Comparison of ENCODE assay signal across 2 cellular contexts in genomic region chr14:80992580-80992979, GRCh38.
A peak's percentile ranks its signal among the peaks of the same experiment; 100 is the strongest.
TF ChIP-seq lines count a peak whose summit lies in the region.

No MANE protein-coding gene starts in this region.

TF ChIP-seq in liver, 16 proteins besides CTCF, POLR2A, EP300 and RAD21:
- peak; percentile 11 for TF ChIP-seq FOXA2 (IDR thresholded peaks at IDR 0.05)
- peak; percentile 45 to 72 for TF ChIP-seq RXRA (IDR thresholded peaks at IDR 0.05)
- TF ChIP-seq SP1 (IDR thresholded peaks at IDR 0.05), result peak; percentile 49
- TF ChIP-seq, protein P1, sequence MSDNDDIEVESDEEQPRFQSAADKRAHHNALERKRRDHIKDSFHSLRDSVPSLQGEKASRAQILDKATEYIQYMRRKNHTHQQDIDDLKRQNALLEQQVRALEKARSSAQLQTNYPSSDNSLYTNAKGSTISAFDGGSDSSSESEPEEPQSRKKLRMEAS (IDR thresholded peaks at IDR 0.05), result peak; percentile 36
- TF ChIP-seq HNF4A (conservative IDR thresholded peaks at IDR 0.05), result peak; percentile 94 to 96
- TF ChIP-seq TAF1 (conservative IDR thresholded peaks at IDR 0.05), result no peak
- TF ChIP-seq ATF3 (IDR thresholded peaks at IDR 0.05), result no peak
- no peak for TF ChIP-seq EGR1 (IDR thresholded peaks at IDR 0.05; ENCODE audit: low read depth in 2 of 2)
- TF ChIP-seq, protein P2, sequence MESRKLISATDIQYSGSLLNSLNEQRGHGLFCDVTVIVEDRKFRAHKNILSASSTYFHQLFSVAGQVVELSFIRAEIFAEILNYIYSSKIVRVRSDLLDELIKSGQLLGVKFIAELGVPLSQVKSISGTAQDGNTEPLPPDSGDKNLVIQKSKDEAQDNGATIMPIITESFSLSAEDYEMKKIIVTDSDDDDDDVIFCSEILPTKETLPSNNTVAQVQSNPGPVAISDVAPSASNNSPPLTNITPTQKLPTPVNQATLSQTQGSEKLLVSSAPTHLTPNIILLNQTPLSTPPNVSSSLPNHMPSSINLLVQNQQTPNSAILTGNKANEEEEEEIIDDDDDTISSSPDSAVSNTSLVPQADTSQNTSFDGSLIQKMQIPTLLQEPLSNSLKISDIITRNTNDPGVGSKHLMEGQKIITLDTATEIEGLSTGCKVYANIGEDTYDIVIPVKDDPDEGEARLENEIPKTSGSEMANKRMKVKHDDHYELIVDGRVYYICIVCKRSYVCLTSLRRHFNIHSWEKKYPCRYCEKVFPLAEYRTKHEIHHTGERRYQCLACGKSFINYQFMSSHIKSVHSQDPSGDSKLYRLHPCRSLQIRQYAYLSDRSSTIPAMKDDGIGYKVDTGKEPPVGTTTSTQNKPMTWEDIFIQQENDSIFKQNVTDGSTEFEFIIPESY (IDR thresholded peaks at IDR 0.05), result peak; percentile 46
- peak; percentile 63 to 81 for TF ChIP-seq JUND (IDR thresholded peaks at IDR 0.05)
- TF ChIP-seq YY1 (IDR thresholded peaks at IDR 0.05), result no peak
- peak; percentile 44 for TF ChIP-seq NR2F2 (IDR thresholded peaks at IDR 0.05)
- no peak for TF ChIP-seq REST (IDR thresholded peaks at IDR 0.05)
- TF ChIP-seq GABPA (IDR thresholded peaks at IDR 0.05 in 1 of 2, conservative IDR thresholded peaks at IDR 0.05 in 1 of 2), result peak in 1 of 2 donors; percentile 44
- peak; percentile 72 for TF ChIP-seq HNF4G (IDR thresholded peaks at IDR 0.05)
- no peak for TF ChIP-seq FOXA1 (IDR thresholded peaks at IDR 0.05)

TF ChIP-seq in HepG2, 621 proteins besides CTCF, POLR2A, EP300 and RAD21:
- no peak for TF ChIP-seq ZNF773 (CRISPR knock-in tag; IDR thresholded peaks at IDR 0.05; ENCODE audit: borderline replicate concordance)
- TF ChIP-seq JARID2 (CRISPR knock-in tag; IDR thresholded peaks at IDR 0.05; ENCODE audit: insufficient replicate concordance), result no peak
- TF ChIP-seq, protein P3, sequence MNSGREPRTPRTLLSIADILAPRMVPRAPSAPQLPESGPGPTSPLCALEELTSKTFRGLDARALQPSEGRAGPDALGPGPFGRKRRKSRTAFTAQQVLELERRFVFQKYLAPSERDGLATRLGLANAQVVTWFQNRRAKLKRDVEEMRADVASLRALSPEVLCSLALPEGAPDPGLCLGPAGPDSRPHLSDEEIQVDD (CRISPR knock-in tag; IDR thresholded peaks at IDR 0.05; ENCODE audit: borderline replicate concordance), result no peak
